8 cellular contexts compared by ENCODE assay signal in the genomic region with DNA sequence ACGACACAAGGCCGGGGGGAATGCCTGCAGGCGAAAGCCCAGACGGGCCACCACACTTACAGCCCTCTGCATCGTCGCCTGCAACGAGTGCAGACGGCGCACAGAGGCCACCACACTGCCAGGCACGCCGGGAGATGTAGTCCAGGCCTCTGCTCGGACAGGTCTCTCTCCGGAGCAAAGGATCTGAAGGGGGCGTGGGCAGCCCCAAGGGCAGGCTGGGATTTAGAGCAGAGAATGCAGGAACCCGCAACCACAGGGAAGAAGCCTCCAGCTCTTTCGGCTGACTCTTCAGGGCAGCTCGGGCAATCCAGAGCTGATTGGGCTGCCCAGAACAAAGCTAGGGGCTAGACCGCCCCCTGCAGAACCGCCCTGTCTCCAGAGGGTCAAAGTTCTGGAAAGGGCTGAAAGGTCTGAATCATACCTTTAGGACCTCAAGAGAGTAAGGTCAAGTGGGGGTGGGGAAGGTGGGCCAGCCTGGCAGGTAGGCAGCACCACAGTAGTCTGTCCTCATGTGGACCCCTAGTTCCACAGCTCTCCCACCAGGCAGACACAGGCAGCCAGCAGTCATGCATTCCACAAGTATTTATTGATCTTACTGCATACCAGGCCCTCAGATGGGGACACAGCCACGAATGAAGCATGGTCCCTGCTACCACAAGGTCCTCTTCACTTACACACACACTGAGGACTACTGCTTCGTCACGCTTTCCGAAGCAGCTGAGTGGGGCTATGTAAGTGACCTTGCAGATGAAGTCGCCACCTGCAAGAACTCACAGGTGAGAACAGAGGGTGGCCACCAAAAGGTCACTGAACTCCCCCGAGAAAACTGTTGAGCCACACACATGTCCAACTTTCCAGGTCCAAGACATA. TPM values are rescaled to one million over a fixed set of nuclear protein-coding genes. Genes with fewer than 3 reads are reported as not detected.
DNase-seq lines count a peak whose midpoint lies in the region; ATAC-seq and TF ChIP-seq lines count a peak whose summit lies in the region.

A gene with protein sequence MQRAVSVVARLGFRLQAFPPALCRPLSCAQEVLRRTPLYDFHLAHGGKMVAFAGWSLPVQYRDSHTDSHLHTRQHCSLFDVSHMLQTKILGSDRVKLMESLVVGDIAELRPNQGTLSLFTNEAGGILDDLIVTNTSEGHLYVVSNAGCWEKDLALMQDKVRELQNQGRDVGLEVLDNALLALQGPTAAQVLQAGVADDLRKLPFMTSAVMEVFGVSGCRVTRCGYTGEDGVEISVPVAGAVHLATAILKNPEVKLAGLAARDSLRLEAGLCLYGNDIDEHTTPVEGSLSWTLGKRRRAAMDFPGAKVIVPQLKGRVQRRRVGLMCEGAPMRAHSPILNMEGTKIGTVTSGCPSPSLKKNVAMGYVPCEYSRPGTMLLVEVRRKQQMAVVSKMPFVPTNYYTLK (minus strand): TSS at position 95 of the 870 bp plus-strand sequence. CDS start 23 bp downstream, at position 72.

- H3K9me3 ChIP-seq in CD4-positive, alpha-beta T cell (ENCODE audit: control insufficient read depth, low read length), result no peaks in the 10 kb centered on the region
- no peaks in the 10 kb centered on the region for H3K9me3 ChIP-seq in neuron (ENCODE audit: low read length)

- H2AFZ ChIP-seq in neuron (ENCODE audit: low read depth, low read length), result no peak within 1 kb of the TSS

- H3K4me1 Mint-ChIP-seq in CD4-positive, alpha-beta T cell (ENCODE audit: low read depth), result peaks cover 41% of the 10 kb centered on the region
- peaks cover 21% of the 10 kb centered on the region for H3K4me1 Mint-ChIP-seq in WTC11

- H3K36me3 Mint-ChIP-seq in CD4-positive, alpha-beta T cell (ENCODE audit: low read depth), result peaks cover 29% of the 10 kb centered on the region
- H3K36me3 Mint-ChIP-seq in WTC11, result peaks cover 7% of the 10 kb centered on the region; the same call in 1 of the 2 replicates

- H3K4me3 Mint-ChIP-seq in CD4-positive, alpha-beta T cell, result no peak within 1 kb of the TSS
- H3K4me3 Mint-ChIP-seq in WTC11, result peak within 1 kb of the TSS; percentile 96

- peaks cover 3% of the 10 kb centered on the region for H3K4me1 ChIP-seq in neuron (ENCODE audit: insufficient read depth, low read length)

- DNase-seq in CD4-positive, alpha-beta T cell, result no peak
- peak; percentile 92 for DNase-seq in WTC11 (ENCODE audit: low spot score)
- DNase-seq in left ventricle myocardium superior, result peak; percentile 78
- no peak for DNase-seq in HEK293T (ENCODE audit: extremely low spot score)
- no peak for DNase-seq in NCI-H345 (lab: John Stamatoyannopoulos, UW)
- no peak for DNase-seq in GDM1 (lab: John Stamatoyannopoulos, UW)

- H3K27me3 ChIP-seq in CD4-positive, alpha-beta T cell (ENCODE audit: control insufficient read depth, insufficient read depth, low read length), result no peaks in the 10 kb centered on the region
- no peaks in the 10 kb centered on the region for H3K27me3 ChIP-seq in neuron (ENCODE audit: insufficient read depth, low read length)

- peak within 1 kb of the TSS; percentile 53 for H3K4me3 ChIP-seq in neuron (ENCODE audit: low read length)

- peak within 1 kb of the TSS; percentile 17 for H3K27ac Mint-ChIP-seq in CD4-positive, alpha-beta T cell
- peak within 1 kb of the TSS; percentile 94 for H3K27ac Mint-ChIP-seq in WTC11

- H3K27ac ChIP-seq in CD4-positive, alpha-beta T cell (ENCODE audit: low read depth, low read length), result no peak within 1 kb of the TSS

- ATAC-seq in CD4-positive, alpha-beta T cell (ENCODE audit: poor library complexity), result no peak
- ATAC-seq in WTC11 (peak; percentile 98), left ventricle myocardium superior (peak; percentile 86), HG02981 (IDR thresholded peaks at IDR 0.05; ENCODE audit: unreplicated experiment) (no peak)

- POLR2A ChIA-PET in CD4-positive, alpha-beta T cell (lab: Charles Lee), result interaction anchor here (0.8 kb wide), 1 partner anchor 11 kb away, joined by 4 read pairs; a partner anchor contains a TSS
- POLR2A ChIA-PET in WTC11 (lab: Charles Lee), result interaction anchor here (0.7 to 1.0 kb wide), 3 partner anchors 11 to 168 kb away, joined by 3 to 5 read pairs (median 4); a partner anchor contains a TSS
- POLR2A ChIA-PET in HEK293T (lab: Yijun Ruan, JAX), result interaction anchor here (0.7 to 2.0 kb wide), 2 partner anchors 10 to 82 kb away, joined by 4 to 12 read pairs; a partner anchor contains a TSS

- no peak for TF ChIP-seq CTCF in CD4-positive, alpha-beta T cell (IDR thresholded peaks at IDR 0.05)
- no peak for TF ChIP-seq CTCF in WTC11 (IDR thresholded peaks at IDR 0.05)

- intact Hi-C loops in CD4-positive, alpha-beta T cell (cut with DNase I, micrococcal nuclease), result no loop called here
- intact Hi-C loops in left ventricle myocardium superior (cut with micrococcal nuclease), result no loop called here

- no peaks in the 10 kb centered on the region for H3K27me3 Mint-ChIP-seq in CD4-positive, alpha-beta T cell
- no peaks in the 10 kb centered on the region for H3K27me3 Mint-ChIP-seq in WTC11 (ENCODE audit: low read depth)

- CTCF ChIA-PET in CD4-positive, alpha-beta T cell (lab: Charles Lee), result no interaction called here
- CTCF ChIA-PET in WTC11 (lab: Charles Lee), result interaction anchor here (0.6 to 2.0 kb wide), 9 partner anchors 10 to 329 kb away, joined by 3 to 7 read pairs (median 3); a partner anchor contains a TSS
- CTCF ChIA-PET in HEK293T (lab: Yijun Ruan, JAX), result no interaction called here

- H3K9me3 Mint-ChIP-seq in CD4-positive, alpha-beta T cell, result no peaks in the 10 kb centered on the region
- H3K9me3 Mint-ChIP-seq in WTC11, result no peaks in the 10 kb centered on the region

- peaks cover 16% of the 10 kb centered on the region for H3K36me3 ChIP-seq in neuron (ENCODE audit: insufficient read depth, low read length)

TF ChIP-seq in WTC11, 78 proteins besides CTCF, POLR2A, EP300 and RAD21 (continues in another document):
- TF ChIP-seq, protein P1, sequence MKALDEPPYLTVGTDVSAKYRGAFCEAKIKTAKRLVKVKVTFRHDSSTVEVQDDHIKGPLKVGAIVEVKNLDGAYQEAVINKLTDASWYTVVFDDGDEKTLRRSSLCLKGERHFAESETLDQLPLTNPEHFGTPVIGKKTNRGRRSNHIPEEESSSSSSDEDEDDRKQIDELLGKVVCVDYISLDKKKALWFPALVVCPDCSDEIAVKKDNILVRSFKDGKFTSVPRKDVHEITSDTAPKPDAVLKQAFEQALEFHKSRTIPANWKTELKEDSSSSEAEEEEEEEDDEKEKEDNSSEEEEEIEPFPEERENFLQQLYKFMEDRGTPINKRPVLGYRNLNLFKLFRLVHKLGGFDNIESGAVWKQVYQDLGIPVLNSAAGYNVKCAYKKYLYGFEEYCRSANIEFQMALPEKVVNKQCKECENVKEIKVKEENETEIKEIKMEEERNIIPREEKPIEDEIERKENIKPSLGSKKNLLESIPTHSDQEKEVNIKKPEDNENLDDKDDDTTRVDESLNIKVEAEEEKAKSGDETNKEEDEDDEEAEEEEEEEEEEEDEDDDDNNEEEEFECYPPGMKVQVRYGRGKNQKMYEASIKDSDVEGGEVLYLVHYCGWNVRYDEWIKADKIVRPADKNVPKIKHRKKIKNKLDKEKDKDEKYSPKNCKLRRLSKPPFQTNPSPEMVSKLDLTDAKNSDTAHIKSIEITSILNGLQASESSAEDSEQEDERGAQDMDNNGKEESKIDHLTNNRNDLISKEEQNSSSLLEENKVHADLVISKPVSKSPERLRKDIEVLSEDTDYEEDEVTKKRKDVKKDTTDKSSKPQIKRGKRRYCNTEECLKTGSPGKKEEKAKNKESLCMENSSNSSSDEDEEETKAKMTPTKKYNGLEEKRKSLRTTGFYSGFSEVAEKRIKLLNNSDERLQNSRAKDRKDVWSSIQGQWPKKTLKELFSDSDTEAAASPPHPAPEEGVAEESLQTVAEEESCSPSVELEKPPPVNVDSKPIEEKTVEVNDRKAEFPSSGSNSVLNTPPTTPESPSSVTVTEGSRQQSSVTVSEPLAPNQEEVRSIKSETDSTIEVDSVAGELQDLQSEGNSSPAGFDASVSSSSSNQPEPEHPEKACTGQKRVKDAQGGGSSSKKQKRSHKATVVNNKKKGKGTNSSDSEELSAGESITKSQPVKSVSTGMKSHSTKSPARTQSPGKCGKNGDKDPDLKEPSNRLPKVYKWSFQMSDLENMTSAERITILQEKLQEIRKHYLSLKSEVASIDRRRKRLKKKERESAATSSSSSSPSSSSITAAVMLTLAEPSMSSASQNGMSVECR (CRISPR knock-in tag; IDR thresholded peaks at IDR 0.05; ENCODE audit: borderline replicate concordance), result 0 out of 2 replicates have a peak, but pooled peaks have one; percentile 52

TF ChIP-seq in HEK293T, 16 proteins besides CTCF, POLR2A, EP300 and RAD21:
- TF ChIP-seq ARNT (IDR thresholded peaks at IDR 0.05), result no peak
- TF ChIP-seq, protein P2, sequence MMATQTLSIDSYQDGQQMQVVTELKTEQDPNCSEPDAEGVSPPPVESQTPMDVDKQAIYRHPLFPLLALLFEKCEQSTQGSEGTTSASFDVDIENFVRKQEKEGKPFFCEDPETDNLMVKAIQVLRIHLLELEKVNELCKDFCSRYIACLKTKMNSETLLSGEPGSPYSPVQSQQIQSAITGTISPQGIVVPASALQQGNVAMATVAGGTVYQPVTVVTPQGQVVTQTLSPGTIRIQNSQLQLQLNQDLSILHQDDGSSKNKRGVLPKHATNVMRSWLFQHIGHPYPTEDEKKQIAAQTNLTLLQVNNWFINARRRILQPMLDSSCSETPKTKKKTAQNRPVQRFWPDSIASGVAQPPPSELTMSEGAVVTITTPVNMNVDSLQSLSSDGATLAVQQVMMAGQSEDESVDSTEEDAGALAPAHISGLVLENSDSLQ (IDR thresholded peaks at IDR 0.05), result no peak
- TF ChIP-seq BHLHE40 (IDR thresholded peaks at IDR 0.05; ENCODE audit: borderline replicate concordance), result no peak
- no peak for TF ChIP-seq FOXA1 (IDR thresholded peaks at IDR 0.05)
- no peak for TF ChIP-seq HDGF (IDR thresholded peaks at IDR 0.05; ENCODE audit: borderline replicate concordance)
- no peak for TF ChIP-seq ZNF384 (IDR thresholded peaks at IDR 0.05)
- no peak for TF ChIP-seq TARDBP (IDR thresholded peaks at IDR 0.05)
- TF ChIP-seq ELF4 (IDR thresholded peaks at IDR 0.05), result no peak
- TF ChIP-seq NFRKB (IDR thresholded peaks at IDR 0.05), result no peak

RNA-seq across cellular contexts. Expression of the gene that starts here (rescaled TPM):
- 10 to 100 TPM; 10.5 to 12.7 TPM for total RNA-seq in CD4-positive, alpha-beta T cell
- total RNA-seq in WTC11 (2021) (54.6 to 66.6 TPM (median 57.8 TPM) in 3 replicates), left ventricle myocardium superior (30.5 TPM)

Comparison
In these comparisons a context has a peak if more than half of its experiments do, and no peak if none do; other contexts are left out.
1. ATAC-seq: peak in WTC11 (single experiment) and left ventricle myocardium superior (single experiment); none in CD4-positive, alpha-beta T cell (single experiment) and HG02981 (single experiment).
2. DNase-seq: peak in WTC11 (single experiment) and left ventricle myocardium superior (single experiment); none in CD4-positive, alpha-beta T cell (0 of 10), HEK293T (single experiment), NCI-H345 (single experiment) and GDM1 (single experiment).